In genomic region chr10:77187376-77187999, GRCh38 we compare ENCODE assay signal across 26 cellular contexts.
A peak's percentile ranks its signal among the peaks of the same experiment; 100 is the strongest.
DNase-seq lines count a peak whose midpoint lies in the region; ATAC-seq and TF ChIP-seq lines count a peak whose summit lies in the region.
"Had no signal": no experiment of that assay in that cellular context is flagged by ENCODE, and none has a peak within 500 bp of the region (broad histone marks: within the 10 kb centered on the region; RNA-seq: fewer than 3 reads in every experiment).

No MANE protein-coding gene starts in this region.

- H3K4me1 Mint-ChIP-seq in Caco-2 (ENCODE audit: low read depth, unreplicated experiment) = peaks cover 45% of the 10 kb centered on the region
- H3K4me1 Mint-ChIP-seq in endothelial cell (ENCODE audit: unreplicated experiment) = peaks cover 27% of the 10 kb centered on the region
- H3K4me1 Mint-ChIP-seq in nephron = peaks cover 13% of the 10 kb centered on the region

- no peaks in the 10 kb centered on the region; the same call in 1 of the 2 replicates for H3K9me1 ChIP-seq in IMR-90 (ENCODE audit: insufficient read depth, low read length)

- H3K36me3 Mint-ChIP-seq in Caco-2 (ENCODE audit: insufficient read depth, unreplicated experiment) (peaks cover 6% of the 10 kb centered on the region), endothelial cell (ENCODE audit: low read depth, unreplicated experiment) (no peaks in the 10 kb centered on the region), nephron (ENCODE audit: low read depth) (no peaks in the 10 kb centered on the region)

- H3K4me3 Mint-ChIP-seq in Caco-2 (ENCODE audit: unreplicated experiment) (no peak overlapping the region), endothelial cell (ENCODE audit: unreplicated experiment) (no peak overlapping the region), nephron (no peak overlapping the region)
- H3K4me3 Mint-ChIP-seq: activated naive CD4-positive, alpha-beta T cell treated with anti-CD3 and anti-CD28 coated beads for 36 hours; activated T-cell treated with anti-CD3 and anti-CD28 coated beads, Interleukin-2, amount 50 U/mL, for 4 hours had no signal

- DNase-seq in Caco-2 (no peak), IMR-90 (no peak), endothelial cell (ENCODE audit: low spot score) (no peak), globus pallidus (ENCODE audit: low spot score) (no peak)
- DNase-seq in activated CD8-positive, alpha-beta memory T cell treated with anti-CD3 and anti-CD28 coated beads, Interleukin-2, amount 50 U/mL, for 48 hours = no peak
- DNase-seq: activated CD4-positive, CD25-positive, alpha-beta regulatory T cell treated with anti-CD3 and anti-CD28 coated beads, Interleukin-2, amount 50 U/mL, for 72 hours; activated naive CD4-positive, alpha-beta T cell treated with anti-CD3 and anti-CD28 coated beads for 36 hours; activated T-cell treated with anti-CD3 and anti-CD28 coated beads, Interleukin-2, amount 50 U/mL, for 4 hours; effector CD4-positive, alpha-beta T cell; GF-D8; head of caudate nucleus; Karpas-422; left ventricle myocardium superior; NCI-H1092; NCI-H2081; NCI-H524 treated with DMSO at 0.1 percent for 48 hours; nucleus accumbens; right cardiac atrium; T1000 had no signal

- TF ChIP-seq CTCF in Caco-2 (IDR thresholded peaks at IDR 0.05; ENCODE audit: insufficient read depth in 1 of 2, low read depth in 1 of 2, low read length in 1 of 2, severe bottlenecking in 1 of 2, unreplicated experiment in 1 of 2) = no peak
- TF ChIP-seq CTCF in IMR-90 (conservative IDR thresholded peaks at IDR 0.05; ENCODE audit: low read depth, low read length) = no peak
- TF ChIP-seq CTCF in endothelial cell (IDR thresholded peaks at IDR 0.05; ENCODE audit: unreplicated experiment) = no peak
- no peak for TF ChIP-seq CTCF in nephron (IDR thresholded peaks at IDR 0.05; ENCODE audit: unreplicated experiment in 3 of 3)

- H4K91ac ChIP-seq in IMR-90 (ENCODE audit: insufficient read depth, low read depth, low read length) = no peak overlapping the region

- dilution Hi-C loops in IMR-90 (cut with HindIII; ENCODE audit: low sequenced_read_pairs, unreplicated experiment) = no loop called here

- peak overlapping the region in 1 of 2 experiments; percentile 53; a peak in 1 of 4 replicates for H4K8ac ChIP-seq in IMR-90 (ENCODE audit: low read depth in 2 of 2, low read length in 2 of 2)

- no peak overlapping the region for H3K4ac ChIP-seq in IMR-90 (ENCODE audit: low read depth, low read length)

- H2AK5ac ChIP-seq in IMR-90 (ENCODE audit: low read depth, low read length) = peak overlapping the region; percentile 51; the same call in 1 of the 2 replicates

- H3K27ac Mint-ChIP-seq in Caco-2 (ENCODE audit: unreplicated experiment) = peak overlapping the region; percentile 78
- peak overlapping the region; percentile 85 for H3K27ac Mint-ChIP-seq in endothelial cell (ENCODE audit: unreplicated experiment)
- H3K27ac Mint-ChIP-seq in nephron = peak overlapping the region in 2 of 3 experiments; percentile 3 to 22
- H3K27ac Mint-ChIP-seq: activated naive CD4-positive, alpha-beta T cell treated with anti-CD3 and anti-CD28 coated beads for 36 hours had no signal

- H2BK15ac ChIP-seq in IMR-90 (ENCODE audit: low read depth, low read length) = no peak overlapping the region

- no peak overlapping the region; the same call in 1 of the 2 replicates for H3K14ac ChIP-seq in IMR-90 (replicated peaks; ENCODE audit: low read depth, low read length)

- H3K36me3 ChIP-seq in Caco-2 (ENCODE audit: control insufficient read depth, insufficient read depth, low read length) (no peaks in the 10 kb centered on the region), IMR-90 (ENCODE audit: control insufficient read depth, insufficient read depth, low read length) (no peaks in the 10 kb centered on the region)
- H3K36me3 ChIP-seq: ascending aorta; BLaER1 treated with 17β-estradiol and CSF1 and Interleukin-3, amounts not matched to agents 10 nM and 100 nM; vagina had no signal

- H3K23ac ChIP-seq in IMR-90 (ENCODE audit: low read depth, low read length) = no peak overlapping the region

- H2BK120ac ChIP-seq in IMR-90 (ENCODE audit: low read depth, low read length) = 0 out of 2 replicates have a peak overlapping the region, but pooled peaks have one; percentile 40

- no peak overlapping the region for H3K56ac ChIP-seq in IMR-90 (ENCODE audit: extremely low read depth, insufficient read depth, low read length)

- no peak for TF ChIP-seq RAD21 in IMR-90 (IDR thresholded peaks at IDR 0.05; ENCODE audit: low read length)

- H3K4me3 ChIP-seq in Caco-2 (ENCODE audit: low read depth, low read length) (no peak overlapping the region), IMR-90 (ENCODE audit: insufficient read depth, low read depth, low read length) (no peak overlapping the region)
- H3K4me3 ChIP-seq: ascending aorta; BLaER1 treated with 17β-estradiol and CSF1 and Interleukin-3, amounts not matched to agents 10 nM and 100 nM; GM12878; vagina had no signal

- 70% methylated on average over 2 of the region's 9 CpGs; no CpG with 5 or more reads in 1 of the 2 experiments for WGBS in IMR-90 (ENCODE audit: extremely low coverage in 2 of 2, insufficient read length in 1 of 2), 2 experiments

- TF ChIP-seq POLR2A in IMR-90 (IDR thresholded peaks at IDR 0.05; ENCODE audit: low read depth, low read length) = no peak

- no peaks in the 10 kb centered on the region for H3K27me3 Mint-ChIP-seq in Caco-2 (ENCODE audit: insufficient read depth, unreplicated experiment)
- no peaks in the 10 kb centered on the region for H3K27me3 Mint-ChIP-seq in endothelial cell (ENCODE audit: unreplicated experiment)
- peaks cover 8% of the 10 kb centered on the region for H3K27me3 Mint-ChIP-seq in nephron (ENCODE audit: low read depth)

- intact Hi-C loops in Caco-2 (cut with micrococcal nuclease; ENCODE audit: unreplicated experiment) (loop anchor here (5.0 kb wide), 2 partner anchors 100 to 145 kb away; no protein-coding TSS in a partner anchor), IMR-90 (cut with micrococcal nuclease) (no loop called here)

- H2AFZ ChIP-seq in IMR-90 (replicated peaks; ENCODE audit: low read length, poor library complexity) = no peak overlapping the region

- H4K5ac ChIP-seq in IMR-90 (ENCODE audit: low read depth, low read length) = no peak overlapping the region; the same call in 1 of the 2 replicates

- no peaks in the 10 kb centered on the region for H3K79me1 ChIP-seq in IMR-90 (ENCODE audit: low read depth in 1 of 2, low read length in 2 of 2)

- no peak for ATAC-seq in IMR-90 (ENCODE audit: low read depth)
- no peak for ATAC-seq in GM19397 (IDR thresholded peaks at IDR 0.05; ENCODE audit: unreplicated experiment)
- ATAC-seq in HG03097 (IDR thresholded peaks at IDR 0.05; ENCODE audit: low FRiP score, unreplicated experiment) = no peak
- ATAC-seq: activated T-cell treated with anti-CD3 and anti-CD28 coated beads, Interleukin-2, amount 50 U/mL, for 4 hours; GM12878; left ventricle myocardium superior; right cardiac atrium had no signal

- POLR2A ChIA-PET in Caco-2 (lab: Charles Lee) = no interaction called here
- POLR2A ChIA-PET in IMR-90 (lab: Charles Lee; ENCODE audit: unreplicated experiment) = no interaction called here

- BruUV-seq in Caco-2 (replicated peaks; lab: Mats Ljungman, UMichigan) (no TSS peak), IMR-90 (replicated peaks; lab: Mats Ljungman, UMichigan) (no TSS peak)

- H3K9ac ChIP-seq in IMR-90 (ENCODE audit: low read depth, low read length) = no peak overlapping the region
- H3K9ac ChIP-seq: BLaER1 treated with 17β-estradiol and CSF1 and Interleukin-3, amounts not matched to agents 10 nM and 100 nM had no signal

- no peak overlapping the region for H3K18ac ChIP-seq in IMR-90 (ENCODE audit: low read depth, low read length)

- no peaks in the 10 kb centered on the region for H3K9me3 Mint-ChIP-seq in Caco-2 (ENCODE audit: unreplicated experiment)
- H3K9me3 Mint-ChIP-seq in endothelial cell (ENCODE audit: unreplicated experiment) = no peaks in the 10 kb centered on the region
- H3K9me3 Mint-ChIP-seq in nephron = no peaks in the 10 kb centered on the region
- H3K9me3 Mint-ChIP-seq: activated naive CD4-positive, alpha-beta T cell treated with anti-CD3 and anti-CD28 coated beads for 36 hours; activated T-cell treated with anti-CD3 and anti-CD28 coated beads, Interleukin-2, amount 50 U/mL, for 4 hours had no signal

- no peaks in the 10 kb centered on the region for H3K9me3 ChIP-seq in Caco-2
- no peaks in the 10 kb centered on the region for H3K9me3 ChIP-seq in IMR-90 (ENCODE audit: control insufficient read depth, insufficient read depth, low read length)
- H3K9me3 ChIP-seq: ascending aorta; BLaER1 treated with 17β-estradiol and CSF1 and Interleukin-3, amounts not matched to agents 10 nM and 100 nM; vagina had no signal

- no peak overlapping the region for H2BK5ac ChIP-seq in IMR-90 (ENCODE audit: low read depth, low read length, poor library complexity, severe bottlenecking)

- H3K4me1 ChIP-seq in Caco-2 = peaks cover 56% of the 10 kb centered on the region
- peaks cover 6% of the 10 kb centered on the region for H3K4me1 ChIP-seq in IMR-90 (ENCODE audit: control insufficient read depth, insufficient read depth, low read length)
- H3K4me1 ChIP-seq: vagina had no signal

- no peak overlapping the region for H2AK9ac ChIP-seq in IMR-90 (replicated peaks; ENCODE audit: low read depth, low read length, poor library complexity)

- in situ Hi-C loops in IMR-90 (cut with MboI; ENCODE audit: low sequenced_read_pairs) = no loop called here

- H4K20me1 ChIP-seq in IMR-90 (ENCODE audit: insufficient read depth, low read length) = no peaks in the 10 kb centered on the region

- CTCF ChIA-PET in Caco-2 (lab: Charles Lee) (interaction anchor here (0.7 to 1.2 kb wide), 2 partner anchors 20 to 22 kb away, joined by 3 read pairs; no protein-coding TSS in a partner anchor), IMR-90 (lab: Yijun Ruan, JAX) (interaction anchor here (1.6 kb wide), 1 partner anchor 55 kb away, joined by 6 read pairs; no protein-coding TSS in a partner anchor)

- no peak overlapping the region for H3K4me2 ChIP-seq in IMR-90 (ENCODE audit: low read depth, low read length)
- H3K4me2 ChIP-seq: BLaER1 treated with 17β-estradiol and CSF1 and Interleukin-3, amounts not matched to agents 10 nM and 100 nM had no signal

- H3K27me3 ChIP-seq in Caco-2 (replicated peaks; ENCODE audit: control insufficient read depth, insufficient read depth, low read length) = no peaks in the 10 kb centered on the region
- no peaks in the 10 kb centered on the region for H3K27me3 ChIP-seq in IMR-90 (ENCODE audit: control insufficient read depth, insufficient read depth, low read length)
- H3K27me3 ChIP-seq: ascending aorta; BLaER1 treated with 17β-estradiol and CSF1 and Interleukin-3, amounts not matched to agents 10 nM and 100 nM; vagina had no signal

- H3K27ac ChIP-seq in IMR-90 (ENCODE audit: insufficient read depth, low read length) = no peak overlapping the region
- H3K27ac ChIP-seq: ascending aorta; BLaER1 treated with 17β-estradiol and CSF1 and Interleukin-3, amounts not matched to agents 10 nM and 100 nM; vagina had no signal

- H2BK20ac ChIP-seq in IMR-90 (ENCODE audit: low read depth, low read length) = peak overlapping the region; percentile 63; the same call in 1 of the 2 replicates

TF ChIP-seq in IMR-90, 13 proteins besides CTCF, POLR2A, EP300 and RAD21 (continues in another document):
- no peak for TF ChIP-seq SMC3 (IDR thresholded peaks at IDR 0.05; ENCODE audit: low read depth, low read length)

Comparison
In these comparisons a context has a peak if more than half of its experiments do, and no peak if none do; other contexts are left out.
1. H3K27ac Mint-ChIP-seq: peak in every context shown above with its lines; median percentile 85 in endothelial cell; 78 in Caco-2; 12 in nephron.